Comparison of ENCODE assay signal across 2 cellular contexts in genomic region chr12:58388261-58388660, GRCh38.
TF ChIP-seq lines count a peak whose summit lies in the region.

No MANE protein-coding gene starts in this region.

TF ChIP-seq in IMR-90, 13 proteins besides CTCF, POLR2A, EP300 and RAD21:
- no peak for TF ChIP-seq CEBPB (IDR thresholded peaks at IDR 0.05; ENCODE audit: low read depth, low read length)
- TF ChIP-seq BHLHE40 (IDR thresholded peaks at IDR 0.05; ENCODE audit: low read depth, low read length): no peak
- TF ChIP-seq RFX5 (IDR thresholded peaks at IDR 0.05; ENCODE audit: low read depth, low read length): no peak
- TF ChIP-seq MAZ (IDR thresholded peaks at IDR 0.05; ENCODE audit: borderline replicate concordance, low read depth, low read length): no peak
- no peak for TF ChIP-seq CHD1 (IDR thresholded peaks at IDR 0.05; ENCODE audit: low read depth, low read length)
- TF ChIP-seq MAFK (IDR thresholded peaks at IDR 0.05; ENCODE audit: low read depth, low read length): no peak
- TF ChIP-seq NFE2L2 (IDR thresholded peaks at IDR 0.05; ENCODE audit: low read depth, low read length): no peak
- TF ChIP-seq MXI1 (IDR thresholded peaks at IDR 0.05; ENCODE audit: borderline replicate concordance, low read depth, low read length): no peak
- TF ChIP-seq, protein P1, sequence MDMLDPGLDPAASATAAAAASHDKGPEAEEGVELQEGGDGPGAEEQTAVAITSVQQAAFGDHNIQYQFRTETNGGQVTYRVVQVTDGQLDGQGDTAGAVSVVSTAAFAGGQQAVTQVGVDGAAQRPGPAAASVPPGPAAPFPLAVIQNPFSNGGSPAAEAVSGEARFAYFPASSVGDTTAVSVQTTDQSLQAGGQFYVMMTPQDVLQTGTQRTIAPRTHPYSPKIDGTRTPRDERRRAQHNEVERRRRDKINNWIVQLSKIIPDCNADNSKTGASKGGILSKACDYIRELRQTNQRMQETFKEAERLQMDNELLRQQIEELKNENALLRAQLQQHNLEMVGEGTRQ (IDR thresholded peaks at IDR 0.05; ENCODE audit: low read depth, low read length): no peak
- no peak for TF ChIP-seq SMC3 (IDR thresholded peaks at IDR 0.05; ENCODE audit: low read depth, low read length)
- no peak for TF ChIP-seq FOS (IDR thresholded peaks at IDR 0.05; ENCODE audit: low read depth, low read length)

TF ChIP-seq in SK-N-SH, 30 proteins besides CTCF, POLR2A, EP300 and RAD21:
- TF ChIP-seq FOXM1 (IDR thresholded peaks at IDR 0.05; ENCODE audit: low read depth) (no peak), GABPA (IDR thresholded peaks at IDR 0.05; ENCODE audit: low read depth) (no peak), MXI1 (IDR thresholded peaks at IDR 0.05; ENCODE audit: low read depth, low read length) (no peak), CHD2 (IDR thresholded peaks at IDR 0.05; ENCODE audit: low read length, partially characterized antibody) (no peak), REST (IDR thresholded peaks at IDR 0.05; ENCODE audit: low read depth, low read length) (no peak), TCF12 (IDR thresholded peaks at IDR 0.05) (no peak), SMC3 (IDR thresholded peaks at IDR 0.05; ENCODE audit: low read depth, low read length) (no peak), SIN3A (IDR thresholded peaks at IDR 0.05; ENCODE audit: borderline replicate concordance, low read depth, low read length) (no peak), POLR2AphosphoS5 (IDR thresholded peaks at IDR 0.05; ENCODE audit: low read depth, low read length) (no peak), RXRA (IDR thresholded peaks at IDR 0.05; ENCODE audit: borderline replicate concordance, low read depth) (no peak), ZBTB33 (IDR thresholded peaks at IDR 0.05; ENCODE audit: borderline replicate concordance, low read depth) (no peak), FOSL2 (IDR thresholded peaks at IDR 0.05; ENCODE audit: borderline replicate concordance, low read depth) (no peak), TAF1 (IDR thresholded peaks at IDR 0.05; ENCODE audit: borderline replicate concordance, low read depth, low read length) (no peak), YY1 (IDR thresholded peaks at IDR 0.05; ENCODE audit: low read depth) (no peak), MEF2A (IDR thresholded peaks at IDR 0.05; ENCODE audit: borderline replicate concordance, low read depth) (no peak)
- TF ChIP-seq, protein P2, sequence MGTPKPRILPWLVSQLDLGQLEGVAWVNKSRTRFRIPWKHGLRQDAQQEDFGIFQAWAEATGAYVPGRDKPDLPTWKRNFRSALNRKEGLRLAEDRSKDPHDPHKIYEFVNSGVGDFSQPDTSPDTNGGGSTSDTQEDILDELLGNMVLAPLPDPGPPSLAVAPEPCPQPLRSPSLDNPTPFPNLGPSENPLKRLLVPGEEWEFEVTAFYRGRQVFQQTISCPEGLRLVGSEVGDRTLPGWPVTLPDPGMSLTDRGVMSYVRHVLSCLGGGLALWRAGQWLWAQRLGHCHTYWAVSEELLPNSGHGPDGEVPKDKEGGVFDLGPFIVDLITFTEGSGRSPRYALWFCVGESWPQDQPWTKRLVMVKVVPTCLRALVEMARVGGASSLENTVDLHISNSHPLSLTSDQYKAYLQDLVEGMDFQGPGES (IDR thresholded peaks at IDR 0.05; ENCODE audit: low read depth, low read length): no peak
- TF ChIP-seq, protein P1 (IDR thresholded peaks at IDR 0.05; ENCODE audit: borderline replicate concordance, low read depth, low read length): no peak
